In the genomic region with DNA sequence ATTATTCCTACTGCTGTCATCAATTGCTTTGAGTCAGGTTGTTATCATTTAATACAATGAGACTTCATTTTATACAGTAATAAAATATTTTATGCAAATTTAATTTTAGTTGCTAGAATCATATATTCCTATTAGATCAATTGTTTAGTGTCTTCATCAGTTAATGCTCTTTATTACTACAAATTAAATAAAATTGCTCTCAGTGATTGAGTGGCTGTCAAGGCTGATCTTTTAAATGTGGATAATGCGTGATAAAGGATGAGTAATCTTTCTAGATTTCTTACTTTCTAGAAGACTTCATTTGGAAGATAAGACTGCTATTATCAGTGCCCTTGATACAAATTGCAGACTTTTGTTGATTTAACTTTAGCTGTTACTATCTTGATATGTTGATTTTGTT, we compare ENCODE assay signal across 7 cellular contexts. TPM values are rescaled to one million over a fixed set of nuclear protein-coding genes. Genes with fewer than 3 reads are reported as not detected.
"Had no signal": no experiment of that assay in that cellular context is flagged by ENCODE, and none has a peak within 500 bp of the region (broad histone marks: within the 10 kb centered on the region; RNA-seq: fewer than 3 reads in every experiment).

No MANE protein-coding gene starts in this region.

- H3K4me3 ChIP-seq: K562 had no signal

- DNase-seq: IMR-90, KBM-7, KG1 had no signal

- H3K27ac ChIP-seq: HL-60 had no signal

- ATAC-seq: HepG2, K562 had no signal

RNA-seq across cellular contexts. Expression of gene CDH2, which starts 59.6 kb away (rescaled TPM):
- polyA plus RNA-seq: IgD-negative memory B cell, K562 had no signal
